17 cellular contexts compared by ENCODE assay signal in the genomic region with DNA sequence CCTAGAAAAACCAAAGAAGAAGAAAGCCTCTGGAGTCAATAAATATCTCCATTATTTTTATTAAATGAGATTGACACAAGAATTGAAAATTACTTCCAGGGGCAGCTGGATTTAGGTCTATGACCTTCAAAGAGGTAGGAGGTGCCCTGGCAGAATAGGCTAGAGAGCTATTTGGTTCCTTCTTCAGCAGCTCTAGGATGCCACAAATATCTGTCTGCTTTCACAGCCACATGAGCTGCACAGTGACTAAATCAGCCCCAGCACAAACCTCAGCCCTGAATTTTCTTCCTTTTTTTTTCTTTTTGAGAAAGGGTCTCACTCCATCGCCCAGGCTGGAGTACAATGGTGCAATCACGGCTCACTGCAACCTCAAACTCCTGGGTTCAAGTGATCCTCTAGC.
"Had no signal": no experiment of that assay in that cellular context is flagged by ENCODE, and none has a peak within 500 bp of the region (broad histone marks: within the 10 kb centered on the region; RNA-seq: fewer than 3 reads in every experiment).

No MANE protein-coding gene starts in this region.

- H3K4me2 ChIP-seq: neural progenitor cell had no signal

- H2AFZ ChIP-seq: neural progenitor cell, parathyroid adenoma had no signal

- H3K4me3 ChIP-seq: esophagus squamous epithelium, gastroesophageal sphincter, neural progenitor cell, skin epidermis, suprapubic skin, thyroid gland had no signal

- H3K9ac ChIP-seq: neural progenitor cell, parathyroid adenoma had no signal

- H3K27me3 ChIP-seq: neural progenitor cell, suprapubic skin, thyroid gland had no signal

- H3K36me3 ChIP-seq: esophagus squamous epithelium, gastroesophageal sphincter, neural progenitor cell, suprapubic skin, thyroid gland had no signal

- DNase-seq: esophagus squamous epithelium; foreskin fibroblast; glutamatergic neuron; islet precursor cell; mammary epithelial cell; occipital lobe; stimulated activated CD4-positive, alpha-beta T cell treated with anti-CD3 and anti-CD28 coated beads, Interleukin-2, amount 100 ng/mL, for 24 hours; stimulated activated CD4-positive, alpha-beta T cell treated with anti-CD3 and anti-CD28 coated beads, Interleukin-4, amount 100 ng/mL, for 4 hours; stimulated activated naive CD4-positive, alpha-beta T cell treated with Interleukin-2 at 50 U/mL for 16 hours; thyroid gland had no signal

- ATAC-seq: gastroesophageal sphincter, left lobe of liver, sciatic nerve had no signal

- H3K4me1 ChIP-seq: esophagus squamous epithelium, gastroesophageal sphincter, neural progenitor cell, parathyroid adenoma, suprapubic skin had no signal

- H3K9me3 ChIP-seq: thyroid gland had no signal

- H3K79me2 ChIP-seq: parathyroid adenoma had no signal

- H3K27ac ChIP-seq: esophagus squamous epithelium, gastroesophageal sphincter, neural progenitor cell, parathyroid adenoma, skin epidermis, suprapubic skin, thyroid gland had no signal
